Comparison of ENCODE assay signal across 8 cellular contexts in the genomic region with DNA sequence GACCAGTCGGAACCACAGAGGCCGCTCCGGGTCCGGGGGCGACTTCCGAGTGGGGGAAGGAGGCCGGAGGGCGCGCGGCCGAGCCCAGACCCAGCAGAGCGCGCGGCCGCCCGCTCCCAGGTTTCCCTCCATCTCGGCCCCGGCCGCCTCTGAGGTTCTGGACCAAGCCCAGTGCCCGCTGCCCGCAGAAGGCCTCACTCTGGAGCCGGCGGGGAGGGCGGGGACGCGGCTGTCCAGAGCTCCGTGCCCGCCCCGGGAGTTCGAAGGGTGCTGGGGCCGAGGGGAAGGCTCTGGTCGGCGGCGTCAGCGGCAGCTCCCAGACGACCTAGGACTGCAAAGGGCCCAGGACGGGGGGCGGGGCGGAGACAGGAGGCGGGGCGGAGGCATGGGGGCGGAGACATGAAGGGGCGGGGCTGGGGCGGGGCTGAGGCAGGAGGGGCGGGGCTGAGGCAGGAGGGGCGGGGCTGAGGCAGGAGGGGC. TPM values are rescaled to one million over a fixed set of nuclear protein-coding genes. Genes with fewer than 3 reads are reported as not detected.
DNase-seq lines count a peak whose midpoint lies in the region; ATAC-seq and TF ChIP-seq lines count a peak whose summit lies in the region.

No MANE protein-coding gene starts in this region.

- H3K4me1 ChIP-seq in tibial artery: peaks cover 0 to 11% (median 8%) of the 10 kb centered on the region in 4 donors

- ATAC-seq in HG02852 (IDR thresholded peaks at IDR 0.05; ENCODE audit: unreplicated experiment) (peak; percentile 40), omental fat pad (ENCODE audit: low FRiP score) (peak; percentile 58), GM18870 (IDR thresholded peaks at IDR 0.05; ENCODE audit: unreplicated experiment) (no peak)
- peak; percentile 66 for ATAC-seq in activated CD8-positive, alpha-beta memory T cell treated with anti-CD3 and anti-CD28 coated beads, Interleukin-2, amount 10 ng/mL, durations not matched to agents 7 days and 5 days

- H3K9me3 ChIP-seq in tibial artery: peaks cover 6 to 24% (median 17%) of the 10 kb centered on the region in 3 donors

- H3K27me3 Mint-ChIP-seq in activated CD8-positive, alpha-beta memory T cell treated with anti-CD3 and anti-CD28 coated beads, Interleukin-2, amount 10 ng/mL, durations not matched to agents 7 days and 5 days: peaks cover 27% of the 10 kb centered on the region

- intact Hi-C loops in tibial artery (cut with DNase I; ENCODE audit: low total_unique reads): no loop called here

- H3K4me1 Mint-ChIP-seq in activated CD8-positive, alpha-beta memory T cell treated with anti-CD3 and anti-CD28 coated beads, Interleukin-2, amount 10 ng/mL, durations not matched to agents 7 days and 5 days: peaks cover 4% of the 10 kb centered on the region

- peaks cover 16% of the 10 kb centered on the region for H3K9me3 Mint-ChIP-seq in activated CD8-positive, alpha-beta memory T cell treated with anti-CD3 and anti-CD28 coated beads, Interleukin-2, amount 10 ng/mL, durations not matched to agents 7 days and 5 days (ENCODE audit: low read depth)

- H3K4me3 Mint-ChIP-seq in activated CD8-positive, alpha-beta memory T cell treated with anti-CD3 and anti-CD28 coated beads, Interleukin-2, amount 10 ng/mL, durations not matched to agents 7 days and 5 days: no peak overlapping the region

- CTCF ChIA-PET in activated CD8-positive, alpha-beta memory T cell treated with anti-CD3 and anti-CD28 coated beads, Interleukin-2, amount 10 ng/mL, durations not matched to agents 7 days and 5 days (lab: Charles Lee): interaction anchor here (1.3 kb wide), 1 partner anchor 34 kb away, joined by 7 read pairs; no protein-coding TSS in a partner anchor

- H3K27me3 ChIP-seq in tibial artery: peaks cover 0 to 71% of the 10 kb centered on the region in 2 donors

- DNase-seq in AG08396 (ENCODE audit: low spot score): peak; percentile 85
- peak; percentile 85 for DNase-seq in activated CD8-positive, alpha-beta memory T cell treated with anti-CD3 and anti-CD28 coated beads, Interleukin-2, amount 10 ng/mL, durations not matched to agents 7 days and 5 days
- DNase-seq in fibroblast of gingiva (ENCODE audit: low read depth): peak; percentile 48
- peak; percentile 31 for DNase-seq in omental fat pad (ENCODE audit: low spot score)
- DNase-seq in tibial artery: peak; percentile 36 to 59
- DNase-seq in NCI-H446 treated with DMSO at 0.1 percent for 48 hours (lab: John Stamatoyannopoulos, UW): no peak

- no peak overlapping the region for H3K27ac Mint-ChIP-seq in activated CD8-positive, alpha-beta memory T cell treated with anti-CD3 and anti-CD28 coated beads, Interleukin-2, amount 10 ng/mL, durations not matched to agents 7 days and 5 days

- TF ChIP-seq CTCF in omental fat pad (IDR thresholded peaks at IDR 0.05) (no peak), tibial artery (IDR thresholded peaks at IDR 0.05) (no peak)

- H3K36me3 ChIP-seq in tibial artery: no peaks in the 10 kb centered on the region

- no peak overlapping the region for H3K27ac ChIP-seq in tibial artery

- H3K4me3 ChIP-seq in tibial artery: peak overlapping the region; percentile 11 to 46

- H3K36me3 Mint-ChIP-seq in activated CD8-positive, alpha-beta memory T cell treated with anti-CD3 and anti-CD28 coated beads, Interleukin-2, amount 10 ng/mL, durations not matched to agents 7 days and 5 days: peaks cover 14% of the 10 kb centered on the region

RNA-seq across cellular contexts. Expression of a gene that starts 48.0 kb away (rescaled TPM):
- 10 to 100 TPM; 53.2 to 60.2 TPM for total RNA-seq in activated CD8-positive, alpha-beta memory T cell treated with anti-CD3 and anti-CD28 coated beads, Interleukin-2, amount 10 ng/mL, durations not matched to agents 7 days and 5 days
- 10 to 100 TPM in 3 of 4 donors, 1 to 10 TPM in 1; 5.8 to 18.6 (median 14.6) TPM for total RNA-seq in omental fat pad

RNA-seq across cellular contexts. Expression of a gene that starts 53.2 kb away (rescaled TPM):
- total RNA-seq in activated CD8-positive, alpha-beta memory T cell treated with anti-CD3 and anti-CD28 coated beads, Interleukin-2, amount 10 ng/mL, durations not matched to agents 7 days and 5 days: 1 to 10 TPM; 1.3 to 2.2 TPM
- total RNA-seq in omental fat pad: 10 to 100 TPM in 3 of 4 donors, 1 to 10 TPM in 1; 1.1 to 26.8 (median 14.8) TPM
